Comparison of ENCODE assay signal across 18 cellular contexts in genomic region chr3:166582231-166582630, GRCh38.
"Had no signal": no experiment of that assay in that cellular context is flagged by ENCODE, and none has a peak within 500 bp of the region (broad histone marks: within the 10 kb centered on the region; RNA-seq: fewer than 3 reads in every experiment).

No MANE protein-coding gene starts in this region.

- ATAC-seq: natural killer cell, T-helper 17 cell had no signal

- H3K4me1 ChIP-seq: left ventricle myocardium inferior had no signal

- H3K27me3 ChIP-seq: dorsolateral prefrontal cortex had no signal

- H3K36me3 ChIP-seq: left ventricle myocardium inferior had no signal

- H3K4me3 ChIP-seq: dorsolateral prefrontal cortex, left ventricle myocardium inferior had no signal

- H3K27ac ChIP-seq: dorsolateral prefrontal cortex, epithelial cell of prostate, left ventricle myocardium inferior had no signal

- DNase-seq: activated CD4-positive, alpha-beta memory T cell treated with anti-CD3 and anti-CD28 coated beads for 36 hours; activated CD4-positive, alpha-beta T cell treated with anti-CD3 and anti-CD28 coated beads for 48 hours; activated CD4-positive, CD25-positive, alpha-beta regulatory T cell; activated naive CD4-positive, alpha-beta T cell treated with Interleukin-2 at 50 U/mL for 16 hours; activated naive CD8-positive, alpha-beta T cell treated with anti-CD3 and anti-CD28 coated beads for 36 hours; activated T-cell treated with anti-CD3 and anti-CD28 coated beads, Interleukin-2, amount 50 U/mL, for 48 hours; amniotic stem cell; caudate nucleus; dorsolateral prefrontal cortex; kidney; left ventricle myocardium inferior; midbrain; natural killer cell; stimulated activated CD4-positive, alpha-beta T cell treated with anti-CD3 and anti-CD28 coated beads, Interleukin-4, amount 100 ng/mL, for 24 hours; stimulated activated naive CD4-positive, alpha-beta T cell treated with Interleukin-2 at 50 U/mL for 16 hours; SW 1271; T-helper 17 cell had no signal
